ENCODE assay signal across 12 cellular contexts in genomic region chr1:89603651-89604413, GRCh38. TPM values are rescaled to one million over a fixed set of nuclear protein-coding genes. Genes with fewer than 3 reads are reported as not detected.
DNase-seq lines count a peak whose midpoint lies in the region; ATAC-seq and TF ChIP-seq lines count a peak whose summit lies in the region.
"Had no signal": no experiment of that assay in that cellular context is flagged by ENCODE, and none has a peak within 500 bp of the region (broad histone marks: within the 10 kb centered on the region; RNA-seq: fewer than 3 reads in every experiment).

No MANE protein-coding gene starts in this region.

- CTCF ChIA-PET in RWPE1 (lab: Yijun Ruan, JAX), result interaction anchor here (0.7 to 1.1 kb wide), 3 partner anchors 12 to 120 kb away, joined by 3 to 5 read pairs (median 3); no protein-coding TSS in a partner anchor
- CTCF ChIA-PET in naive thymus-derived CD4-positive, alpha-beta T cell (lab: Charles Lee), result interaction anchor here (0.5 to 9.6 kb wide), 13 partner anchors 8 to 243 kb away, joined by 3 to 49 read pairs (median 5); no protein-coding TSS in a partner anchor

- TF ChIP-seq CTCF in AG10803 (conservative IDR thresholded peaks at IDR 0.05; ENCODE audit: low read length), result no peak
- TF ChIP-seq CTCF in RWPE1 (conservative IDR thresholded peaks at IDR 0.05; ENCODE audit: low read depth), result no peak
- TF ChIP-seq CTCF in sigmoid colon (IDR thresholded peaks at IDR 0.05), result no peak

- no peaks in the 10 kb centered on the region for H3K36me3 ChIP-seq in naive thymus-derived CD4-positive, alpha-beta T cell (ENCODE audit: control insufficient read depth in 2 of 3, insufficient read depth in 3 of 3, low read length in 3 of 3)
- no peaks in the 10 kb centered on the region for H3K36me3 ChIP-seq in sigmoid colon
- H3K36me3 ChIP-seq: cardiac muscle cell had no signal

- ATAC-seq in naive thymus-derived CD4-positive, alpha-beta T cell, result no peak
- ATAC-seq in GM18868 (IDR thresholded peaks at IDR 0.05; ENCODE audit: unreplicated experiment), result no peak

- intact Hi-C loops in naive thymus-derived CD4-positive, alpha-beta T cell (cut with micrococcal nuclease), result no loop called here
- intact Hi-C loops in sigmoid colon (cut with DNase I), result no loop called here

- TF ChIP-seq POLR2A in sigmoid colon (IDR thresholded peaks at IDR 0.05), result no peak

- H3K9me3 ChIP-seq in naive thymus-derived CD4-positive, alpha-beta T cell (ENCODE audit: control insufficient read depth in 2 of 3, low read length in 3 of 3), result no peaks in the 10 kb centered on the region
- no peaks in the 10 kb centered on the region for H3K9me3 ChIP-seq in sigmoid colon

- peak overlapping the region; percentile 91 for H3K4me3 Mint-ChIP-seq in activated naive CD8-positive, alpha-beta T cell
- H3K4me3 Mint-ChIP-seq in naive thymus-derived CD4-positive, alpha-beta T cell, result peak overlapping the region in 9 of 10 donors; percentile 8 to 96 (median 63)

- peaks cover 17% of the 10 kb centered on the region for H3K36me3 Mint-ChIP-seq in activated naive CD8-positive, alpha-beta T cell
- H3K36me3 Mint-ChIP-seq in naive thymus-derived CD4-positive, alpha-beta T cell, result peaks cover 0 to 31% (median 0%) of the 10 kb centered on the region in 5 donors

- peaks cover 4% of the 10 kb centered on the region for H3K9me3 Mint-ChIP-seq in activated naive CD8-positive, alpha-beta T cell (ENCODE audit: low read depth)
- H3K9me3 Mint-ChIP-seq in naive thymus-derived CD4-positive, alpha-beta T cell, result no peaks in the 10 kb centered on the region

- 57 to 73% methylated on average over 4 of the region's 4 CpGs for WGBS in sigmoid colon, 2 donors

- DNase-seq in AG10803 (ENCODE audit: low read depth) (peak; percentile 17), RWPE1 (ENCODE audit: low spot score) (peak; percentile 23), sigmoid colon (no peak), NCI-H1436 treated with DMSO at 0.1 percent for 48 hours (lab: John Stamatoyannopoulos, UW) (no peak), GM19240 (ENCODE audit: insufficient read length, low spot score) (no peak)
- peak in 1 of 9 donors; percentile 60 for DNase-seq in naive thymus-derived CD4-positive, alpha-beta T cell
- DNase-seq: C1 segment of cervical spinal cord, NCI-H345 had no signal

- no peak overlapping the region for H3K27ac ChIP-seq in RWPE1
- peak overlapping the region; percentile 92 for H3K27ac ChIP-seq in naive thymus-derived CD4-positive, alpha-beta T cell (ENCODE audit: low read depth, low read length)
- no peak overlapping the region for H3K27ac ChIP-seq in sigmoid colon
- H3K27ac ChIP-seq: cardiac muscle cell, hepatocyte had no signal

- POLR2A ChIA-PET in RWPE1 (lab: Yijun Ruan, JAX; ENCODE audit: low non-redundant PET), result no interaction called here
- POLR2A ChIA-PET in naive thymus-derived CD4-positive, alpha-beta T cell (lab: Charles Lee), result interaction anchor here (0.7 to 23.7 kb wide), 10 partner anchors 7 to 160 kb away, joined by 3 to 834 read pairs (median 14); partner anchors contain the start of genes LRRC8B and LRRC8C

- no peak overlapping the region for H3K4me3 ChIP-seq in AG10803 (ENCODE audit: low read length)
- H3K4me3 ChIP-seq in naive thymus-derived CD4-positive, alpha-beta T cell (ENCODE audit: low read length), result no peak overlapping the region
- no peak overlapping the region for H3K4me3 ChIP-seq in sigmoid colon
- H3K4me3 ChIP-seq: cardiac muscle cell, hepatocyte had no signal

- H3K27ac Mint-ChIP-seq in activated naive CD8-positive, alpha-beta T cell, result peak overlapping the region; percentile 98
- H3K27ac Mint-ChIP-seq in naive thymus-derived CD4-positive, alpha-beta T cell, result peak overlapping the region; percentile 97 to 100 (median 99)

- no peaks in the 10 kb centered on the region for H3K27me3 ChIP-seq in naive thymus-derived CD4-positive, alpha-beta T cell (ENCODE audit: control insufficient read depth in 2 of 2, insufficient read depth in 2 of 2, low read length in 2 of 2)
- H3K27me3 ChIP-seq in sigmoid colon, result no peaks in the 10 kb centered on the region
- H3K27me3 ChIP-seq: cardiac muscle cell, hepatocyte had no signal

- TF ChIP-seq EP300 in sigmoid colon (IDR thresholded peaks at IDR 0.05), result no peak

- H3K4me1 Mint-ChIP-seq in activated naive CD8-positive, alpha-beta T cell (ENCODE audit: low read depth), result peaks cover 99% of the 10 kb centered on the region
- H3K4me1 Mint-ChIP-seq in naive thymus-derived CD4-positive, alpha-beta T cell, result peaks cover 49 to 97% (median 95%) of the 10 kb centered on the region in 7 donors

- peaks cover 63 to 76% of the 10 kb centered on the region in 2 donors for H3K4me1 ChIP-seq in naive thymus-derived CD4-positive, alpha-beta T cell (ENCODE audit: control insufficient read depth in 2 of 2, insufficient read depth in 2 of 2, low read length in 2 of 2)
- no peaks in the 10 kb centered on the region for H3K4me1 ChIP-seq in sigmoid colon

- H3K27me3 Mint-ChIP-seq in activated naive CD8-positive, alpha-beta T cell, result no peaks in the 10 kb centered on the region
- no peaks in the 10 kb centered on the region for H3K27me3 Mint-ChIP-seq in naive thymus-derived CD4-positive, alpha-beta T cell

RNA-seq across cellular contexts. Expression of gene LRRC8C, which starts 29.1 kb away (rescaled TPM):
- total RNA-seq in naive thymus-derived CD4-positive, alpha-beta T cell, result 10 to 100 TPM; 27.1 to 50.5 (median 46.6) TPM
- polyA plus RNA-seq in naive thymus-derived CD4-positive, alpha-beta T cell, result 10 to 100 TPM; 14.3 to 16.6 TPM
- total RNA-seq in sigmoid colon, result 1 to 10 TPM; 3.5 to 7.8 (median 5.1) TPM
- 1 to 10 TPM in 2 of 3 donors, under 1 TPM in 1; 0.69 to 4.1 (median 1.2) TPM for polyA plus RNA-seq in sigmoid colon

Comparison
In these comparisons a context has a peak if more than half of its experiments do, and no peak if none do; other contexts are left out.
1. DNase-seq: peak in AG10803 (single experiment) and RWPE1 (single experiment); none in sigmoid colon (single experiment), NCI-H1436 treated with DMSO at 0.1 percent for 48 hours (single experiment) and GM19240 (single experiment).